27 cellular contexts compared by ENCODE assay signal in the genomic region with DNA sequence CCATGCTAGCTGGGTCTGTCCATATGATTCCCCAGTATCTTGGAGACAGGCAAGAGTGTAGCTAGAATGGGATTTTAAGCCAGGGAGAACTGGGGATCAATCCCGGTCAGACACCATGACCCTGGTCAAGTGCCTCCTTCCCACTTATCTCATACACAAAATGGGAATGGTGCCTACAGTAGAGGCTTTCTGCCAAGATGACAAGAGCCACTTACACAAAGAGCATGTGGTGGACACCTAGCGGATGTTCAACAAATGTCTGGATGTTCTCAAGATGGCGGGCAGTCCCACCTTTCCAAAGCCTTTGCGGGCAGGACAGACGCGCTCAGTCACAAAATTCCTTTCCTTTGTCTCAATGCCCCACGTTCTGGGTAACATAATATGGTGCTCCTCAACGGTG.
"Had no signal": no experiment of that assay in that cellular context is flagged by ENCODE, and none has a peak within 500 bp of the region (broad histone marks: within the 10 kb centered on the region; RNA-seq: fewer than 3 reads in every experiment).

No MANE protein-coding gene starts in this region.

- H3K36me3 Mint-ChIP-seq: activated CD8-positive, alpha-beta memory T cell treated with anti-CD3 and anti-CD28 coated beads, Interleukin-2, amount 10 ng/mL, durations not matched to agents 7 days and 5 days; activated naive CD4-positive, alpha-beta T cell treated with anti-CD3 and anti-CD28 coated beads, Interleukin-2, amount 50 U/mL, for 24 hours; IgD-negative memory B cell had no signal

- H3K4me3 ChIP-seq: ascending aorta, body of pancreas, Peyer's patch had no signal

- H3K9me3 Mint-ChIP-seq: activated naive CD4-positive, alpha-beta T cell treated with anti-CD3 and anti-CD28 coated beads, Interleukin-2, amount 50 U/mL, for 24 hours; activated T-cell treated with anti-CD3 and anti-CD28 coated beads, Interleukin-2, amount 50 U/mL, for 24 hours; activated T-helper 1 cell treated with anti-CD3 and anti-CD28 coated beads, Interleukin-12 subunit alpha, Interleukin-12 subunit beta, Interleukin-2, Interleukin-4 antibody, amounts not matched to agents 30 ng/mL and 10 ng/mL and 1 ng/mL, durations not matched to agents 14 hours and 24 hours and 36 hours; central memory CD8-positive, alpha-beta T cell; IgD-negative memory B cell; T-helper 1 cell treated with Interleukin-12 subunit alpha and Interleukin-12 subunit beta and Interleukin-4 antibody, amounts not matched to agents 30 μg/mL and 1 μg/mL, for 36 hours had no signal

- H3K36me3 ChIP-seq: ascending aorta, Peyer's patch had no signal

- H3K9me3 ChIP-seq: ascending aorta, body of pancreas, Peyer's patch had no signal

- H3K27ac ChIP-seq: ascending aorta, body of pancreas, KMS-11, Peyer's patch, RWPE1 had no signal

- H3K4me1 Mint-ChIP-seq: activated CD8-positive, alpha-beta memory T cell treated with anti-CD3 and anti-CD28 coated beads, Interleukin-2, amount 10 ng/mL, durations not matched to agents 7 days and 5 days; activated naive CD4-positive, alpha-beta T cell treated with anti-CD3 and anti-CD28 coated beads, Interleukin-2, amount 50 U/mL, for 24 hours; central memory CD8-positive, alpha-beta T cell; IgD-negative memory B cell had no signal

- H3K27me3 ChIP-seq: ascending aorta, body of pancreas, Peyer's patch had no signal

- H3K4me3 Mint-ChIP-seq: activated CD8-positive, alpha-beta memory T cell treated with anti-CD3 and anti-CD28 coated beads, Interleukin-2, amount 10 ng/mL, durations not matched to agents 7 days and 5 days; activated naive CD4-positive, alpha-beta T cell treated with anti-CD3 and anti-CD28 coated beads, Interleukin-2, amount 50 U/mL, for 24 hours; activated T-cell treated with anti-CD3 and anti-CD28 coated beads, Interleukin-2, amount 50 U/mL, for 24 hours; activated T-helper 1 cell treated with anti-CD3 and anti-CD28 coated beads, Interleukin-12 subunit alpha, Interleukin-12 subunit beta, Interleukin-2, Interleukin-4 antibody, amounts not matched to agents 30 ng/mL and 10 ng/mL and 1 ng/mL, durations not matched to agents 14 hours and 24 hours and 36 hours; central memory CD8-positive, alpha-beta T cell; IgD-negative memory B cell; T-helper 1 cell treated with Interleukin-12 subunit alpha and Interleukin-12 subunit beta and Interleukin-4 antibody, amounts not matched to agents 30 μg/mL and 1 μg/mL, for 36 hours had no signal

- H3K27ac Mint-ChIP-seq: activated CD8-positive, alpha-beta memory T cell treated with anti-CD3 and anti-CD28 coated beads, Interleukin-2, amount 10 ng/mL, durations not matched to agents 7 days and 5 days; activated naive CD4-positive, alpha-beta T cell treated with anti-CD3 and anti-CD28 coated beads, Interleukin-2, amount 50 U/mL, for 24 hours; activated T-cell treated with anti-CD3 and anti-CD28 coated beads, Interleukin-2, amount 50 U/mL, for 24 hours; activated T-helper 1 cell treated with anti-CD3 and anti-CD28 coated beads, Interleukin-12 subunit alpha, Interleukin-12 subunit beta, Interleukin-2, Interleukin-4 antibody, amounts not matched to agents 30 ng/mL and 10 ng/mL and 1 ng/mL, durations not matched to agents 14 hours and 24 hours and 36 hours; IgD-negative memory B cell; T-helper 1 cell treated with Interleukin-12 subunit alpha and Interleukin-12 subunit beta and Interleukin-4 antibody, amounts not matched to agents 30 μg/mL and 1 μg/mL, for 36 hours had no signal

- DNase-seq: activated CD4-positive, alpha-beta T cell treated with anti-CD3 and anti-CD28 coated beads for 48 hours; activated CD4-positive, alpha-beta T cell treated with anti-CD3 and anti-CD28 coated beads, Interleukin-2, amount 50 U/mL, for 48 hours; activated CD4-positive, CD25-positive, alpha-beta regulatory T cell treated with anti-CD3 and anti-CD28 coated beads, Interleukin-2, amount 50 U/mL, for 72 hours; activated CD8-positive, alpha-beta memory T cell treated with anti-CD3 and anti-CD28 coated beads, Interleukin-2, amount 10 ng/mL, durations not matched to agents 7 days and 5 days; activated effector memory CD4-positive, alpha-beta T cell treated with Interleukin-2 at 50 U/mL for 16 hours; activated naive CD4-positive, alpha-beta T cell; activated T-cell treated with anti-CD3 and anti-CD28 coated beads, Interleukin-2, amount 50 U/mL, for 24 hours; amniotic stem cell; NCI-H1105 treated with DMSO at 0.1 percent for 48 hours; NCI-H1436 treated with DMSO at 0.1 percent for 48 hours; NCI-H187; NCI-H2171 treated with DMSO at 0.1 percent for 48 hours; NCI-H345; NCI-H510A; NCI-H526 treated with DMSO at 0.1 percent for 48 hours; NCI-H82; SHP77 treated with DMSO at 0.1 percent for 48 hours had no signal

- H3K27me3 Mint-ChIP-seq: activated naive CD4-positive, alpha-beta T cell treated with anti-CD3 and anti-CD28 coated beads, Interleukin-2, amount 50 U/mL, for 24 hours; central memory CD8-positive, alpha-beta T cell had no signal

- H3K4me1 ChIP-seq: ascending aorta, body of pancreas, Peyer's patch had no signal

- ATAC-seq: activated CD8-positive, alpha-beta memory T cell treated with anti-CD3 and anti-CD28 coated beads, Interleukin-2, amount 10 ng/mL, durations not matched to agents 7 days and 5 days; body of pancreas had no signal
